Comparison of ENCODE assay signal across 23 cellular contexts in genomic region chr17:60712675-60713074, GRCh38.
"Had no signal": no experiment of that assay in that cellular context is flagged by ENCODE, and none has a peak within 500 bp of the region (broad histone marks: within the 10 kb centered on the region; RNA-seq: fewer than 3 reads in every experiment).

No MANE protein-coding gene starts in this region.

- FAIRE-seq: frontal cortex, TTC549 had no signal

- DNase-seq: activated CD4-positive, alpha-beta T cell treated with anti-CD3 and anti-CD28 coated beads for 1 hour; activated CD4-positive, alpha-beta T cell treated with anti-CD3 and anti-CD28 coated beads, Interleukin-2, amount 50 U/mL, for 1 hour; activated gamma-delta T cell treated with Interleukin-2 at 50 U/mL for 16 hours; activated T-cell treated with anti-CD3 and anti-CD28 coated beads, Interleukin-2, amount 50 U/mL, for 1 hour; anterior cingulate cortex; dermis blood vessel endothelial cell; effector memory CD4-positive, alpha-beta T cell; head of caudate nucleus; islet precursor cell; left lung; naive thymus-derived CD4-positive, alpha-beta T cell; posterior cingulate gyrus; retina; spleen; stimulated activated CD4-positive, alpha-beta T cell treated with anti-CD3 and anti-CD28 coated beads, Interleukin-4, amount 100 ng/mL, for 1 hour; stimulated activated naive CD4-positive, alpha-beta T cell; T-helper 1 cell; upper lobe of left lung had no signal

- H3K9me3 Mint-ChIP-seq: activated naive CD4-positive, alpha-beta T cell treated with anti-CD3 and anti-CD28 coated beads, Interleukin-2, amount 50 U/mL, for 24 hours; naive thymus-derived CD4-positive, alpha-beta T cell; neural progenitor cell had no signal

- H3K27me3 Mint-ChIP-seq: activated naive CD4-positive, alpha-beta T cell treated with anti-CD3 and anti-CD28 coated beads, Interleukin-2, amount 50 U/mL, for 24 hours; brain; naive thymus-derived CD4-positive, alpha-beta T cell had no signal

- ATAC-seq: left lung; naive thymus-derived CD4-positive, alpha-beta T cell had no signal

- H3K4me1 Mint-ChIP-seq: activated naive CD4-positive, alpha-beta T cell treated with anti-CD3 and anti-CD28 coated beads, Interleukin-2, amount 50 U/mL, for 24 hours; brain; neural progenitor cell had no signal

- H3K4me3 Mint-ChIP-seq: activated naive CD4-positive, alpha-beta T cell treated with anti-CD3 and anti-CD28 coated beads, Interleukin-2, amount 50 U/mL, for 24 hours; brain; naive thymus-derived CD4-positive, alpha-beta T cell; neural progenitor cell had no signal

- H3K27ac Mint-ChIP-seq: activated naive CD4-positive, alpha-beta T cell treated with anti-CD3 and anti-CD28 coated beads, Interleukin-2, amount 50 U/mL, for 24 hours; brain; naive thymus-derived CD4-positive, alpha-beta T cell; neural progenitor cell had no signal
